In genomic region chr11:95364324-95365295, GRCh38 we compare ENCODE assay signal across 12 cellular contexts.
DNase-seq lines count a peak whose midpoint lies in the region; ATAC-seq, FAIRE-seq and TF ChIP-seq lines count a peak whose summit lies in the region.
"Had no signal": no experiment of that assay in that cellular context is flagged by ENCODE, and none has a peak within 500 bp of the region (broad histone marks: within the 10 kb centered on the region; RNA-seq: fewer than 3 reads in every experiment).

No MANE protein-coding gene starts in this region.

- 88% methylated on average over 4 of the region's 4 CpGs; no CpG with 5 or more reads in 1 of the 2 experiments for WGBS in H1 (ENCODE audit: extremely low coverage in 1 of 2, insufficient coverage in 1 of 2, insufficient read length in 1 of 2, insufficient replicate concordance in 2 of 2, low coverage in 1 of 2, low lambda C conversion rate in 2 of 2, missing lambda C conversion rate in 1 of 2), 2 experiments
- WGBS in stomach, 5 donors = 45 to 61% (median 50%) methylated on average over 4 of the region's 4 CpGs

- peak overlapping the region; percentile 32; the same call in 1 of the 2 replicates for H2BK12ac ChIP-seq in H1 (ENCODE audit: low read depth, low read length)

- no peaks in the 10 kb centered on the region for H3K9me3 Mint-ChIP-seq in nephron
- H3K9me3 Mint-ChIP-seq in stimulated activated memory B cell treated with anti-CD40 and anti-IgM and Interleukin-4, amounts not matched to agents 10 μg/mL and 1 μg/mL and 100 μg/mL, for 72 hours = no peaks in the 10 kb centered on the region
- H3K9me3 Mint-ChIP-seq: central memory CD8-positive, alpha-beta T cell had no signal

- no peak overlapping the region for H3K4me2 ChIP-seq in H1 (ENCODE audit: insufficient read depth in 1 of 2, low read depth in 2 of 2, low read length in 2 of 2)

- no peak overlapping the region; the same call in 1 of the 2 replicates for H3K18ac ChIP-seq in H1 (ENCODE audit: extremely low read depth, low read length)

- H3K27me3 Mint-ChIP-seq in nephron (ENCODE audit: low read depth) = no peaks in the 10 kb centered on the region
- no peaks in the 10 kb centered on the region for H3K27me3 Mint-ChIP-seq in stimulated activated memory B cell treated with anti-CD40 and anti-IgM and Interleukin-4, amounts not matched to agents 10 μg/mL and 1 μg/mL and 100 μg/mL, for 72 hours

- H2BK120ac ChIP-seq in H1 (replicated peaks; ENCODE audit: low read depth, low read length) = peak overlapping the region; percentile 51

- ATAC-seq in GM21447 (IDR thresholded peaks at IDR 0.05; ENCODE audit: unreplicated experiment) = no peak
- no peak for ATAC-seq in stimulated activated memory B cell treated with anti-CD40 and anti-IgM and Interleukin-4, amounts not matched to agents 10 μg/mL and 1 μg/mL and 100 μg/mL, for 72 hours

- H2AK5ac ChIP-seq in H1 (ENCODE audit: low read depth, low read length) = 0 out of 2 replicates have a peak overlapping the region, but pooled peaks have one; percentile 33

- no peaks in the 10 kb centered on the region for H3K27me3 ChIP-seq in H1 (replicated peaks in 1 of 4; ENCODE audit: control insufficient read depth in 3 of 4, extremely low read depth in 1 of 4, insufficient read depth in 3 of 4, low read length in 3 of 4)
- H3K27me3 ChIP-seq in stomach = no peaks in the 10 kb centered on the region

- H4K91ac ChIP-seq in H1 (replicated peaks; ENCODE audit: insufficient read length, low read length) = peak overlapping the region; percentile 59

- H3K9ac ChIP-seq in H1 (replicated peaks in 1 of 4; ENCODE audit: extremely low read depth in 1 of 4, low read depth in 3 of 4, low read length in 3 of 4) = no peak overlapping the region

- FAIRE-seq in H1 (lab: Jason Lieb, UNC) = no peak

- no peak overlapping the region for H2BK15ac ChIP-seq in H1 (ENCODE audit: low read length)

- H3K23me2 ChIP-seq in H1 (ENCODE audit: low read depth, low read length) = no peaks in the 10 kb centered on the region; the same call in 1 of the 2 replicates

- H3K36me3 Mint-ChIP-seq in nephron (ENCODE audit: low read depth) = no peaks in the 10 kb centered on the region
- no peaks in the 10 kb centered on the region for H3K36me3 Mint-ChIP-seq in stimulated activated memory B cell treated with anti-CD40 and anti-IgM and Interleukin-4, amounts not matched to agents 10 μg/mL and 1 μg/mL and 100 μg/mL, for 72 hours

- peak overlapping the region; percentile 67; the same call in 1 of the 2 replicates for H2BK20ac ChIP-seq in H1 (ENCODE audit: low read length)

- H3K36me3 ChIP-seq in H1 (ENCODE audit: control insufficient read depth in 2 of 4, insufficient read depth in 4 of 4, low read length in 3 of 4) (no peaks in the 10 kb centered on the region), stomach (no peaks in the 10 kb centered on the region)

- no peak overlapping the region for H4K5ac ChIP-seq in H1 (ENCODE audit: insufficient read length, low read depth, low read length)

- peak overlapping the region in 2 of 3 experiments; percentile 21 to 49 for H3K27ac Mint-ChIP-seq in nephron
- no peak overlapping the region for H3K27ac Mint-ChIP-seq in stimulated activated memory B cell treated with anti-CD40 and anti-IgM and Interleukin-4, amounts not matched to agents 10 μg/mL and 1 μg/mL and 100 μg/mL, for 72 hours
- H3K27ac Mint-ChIP-seq: naive B cell had no signal

- H3K4me3 Mint-ChIP-seq in nephron = no peak overlapping the region
- H3K4me3 Mint-ChIP-seq in stimulated activated memory B cell treated with anti-CD40 and anti-IgM and Interleukin-4, amounts not matched to agents 10 μg/mL and 1 μg/mL and 100 μg/mL, for 72 hours = no peak overlapping the region
- H3K4me3 Mint-ChIP-seq: central memory CD8-positive, alpha-beta T cell had no signal

- H4K8ac ChIP-seq in H1 (ENCODE audit: extremely low read depth, insufficient read depth, low read length) = no peak overlapping the region

- H3K79me2 ChIP-seq in H1 (ENCODE audit: control insufficient read depth in 1 of 2, insufficient read depth in 2 of 2, low read length in 2 of 2) = no peaks in the 10 kb centered on the region

- POLR2A ChIA-PET in H1 (lab: Charles Lee; ENCODE audit: partially characterized antibody) = interaction anchor here (1.7 kb wide), 1 partner anchor 133 kb away, joined by 3 read pairs; the partner anchor contains the start of gene SESN3

- no peak for TF ChIP-seq RAD21 in H1 (IDR thresholded peaks at IDR 0.05 in 1 of 2, conservative IDR thresholded peaks at IDR 0.05 in 1 of 2; ENCODE audit: low read depth in 2 of 2, low read length in 2 of 2)

- H3K4ac ChIP-seq in H1 (replicated peaks; ENCODE audit: insufficient read length, low read depth, low read length) = no peak overlapping the region

- H3K27ac ChIP-seq in H1 (ENCODE audit: low read depth, low read length) (no peak overlapping the region), stomach (no peak overlapping the region)

- intact Hi-C loops in stomach (cut with DNase I; ENCODE audit: low total_unique reads) = no loop called here

- no peaks in the 10 kb centered on the region for H4K20me1 ChIP-seq in H1 (replicated peaks in 1 of 2; ENCODE audit: control insufficient read depth in 1 of 2, insufficient read depth in 2 of 2, low read length in 2 of 2)

- H2BK5ac ChIP-seq in H1 (ENCODE audit: low read depth, low read length) = 0 out of 2 replicates have a peak overlapping the region, but pooled peaks have one; percentile 20

- TF ChIP-seq EP300 in H1 (IDR thresholded peaks at IDR 0.05; ENCODE audit: borderline replicate concordance in 1 of 2, low read depth in 2 of 2, low read length in 2 of 2) (no peak), stomach (IDR thresholded peaks at IDR 0.05) (no peak)

- H3K4me3 ChIP-seq in H1 (ENCODE audit: extremely low read depth in 1 of 4, insufficient read depth in 2 of 4, low read depth in 3 of 4, low read length in 4 of 4) (no peak overlapping the region), stomach (no peak overlapping the region)

- H3K56ac ChIP-seq in H1 (replicated peaks; ENCODE audit: insufficient read length, low read depth, low read length) = peak overlapping the region; percentile 0

- no peaks in the 10 kb centered on the region for H3K79me1 ChIP-seq in H1 (ENCODE audit: low read depth, low read length)

- no peak overlapping the region for H3K14ac ChIP-seq in H1 (ENCODE audit: insufficient read length)

- TF ChIP-seq POLR2A in H1 (IDR thresholded peaks at IDR 0.05; ENCODE audit: control extremely low read depth in 1 of 2, low read depth in 2 of 2, low read length in 2 of 2) = no peak
- TF ChIP-seq POLR2A in stomach (IDR thresholded peaks at IDR 0.05) = no peak

- no peaks in the 10 kb centered on the region for H3K9me3 ChIP-seq in H1 (ENCODE audit: insufficient read depth in 2 of 2, low read depth in 1 of 2, low read length in 1 of 2)
- no peaks in the 10 kb centered on the region for H3K9me3 ChIP-seq in stomach

- H3K23ac ChIP-seq in H1 (ENCODE audit: insufficient read length) = no peak overlapping the region

- DNase-seq in DMS53 (lab: John Stamatoyannopoulos, UW) = peak; percentile 75
- peak; percentile 57 for DNase-seq in NCI-H69 (lab: John Stamatoyannopoulos, UW)
- no peak for DNase-seq in H1 (ENCODE audit: low read depth in 1 of 2, low spot score in 2 of 2)
- DNase-seq in cortex of kidney (lab: John Stamatoyannopoulos, UW) = no peak
- no peak for DNase-seq in stomach
- DNase-seq: hypothalamus, naive B cell, T-helper 9 cell had no signal

- CTCF ChIA-PET in H1 (lab: Charles Lee; ENCODE audit: partially characterized antibody) = interaction anchor here (0.6 to 1.3 kb wide), 7 partner anchors 11 to 341 kb away, joined by 3 to 4 read pairs (median 3); no protein-coding TSS in a partner anchor

- no peak overlapping the region for H2AFZ ChIP-seq in H1 (ENCODE audit: low read length)

- TF ChIP-seq CTCF in H1 (IDR thresholded peaks at IDR 0.05; ENCODE audit: control extremely low read depth in 1 of 3, insufficient read depth in 1 of 3, low read depth in 1 of 3, low read length in 3 of 3) (no peak), nephron (IDR thresholded peaks at IDR 0.05; ENCODE audit: unreplicated experiment in 3 of 3) (no peak), stomach (IDR thresholded peaks at IDR 0.05) (no peak)

- H3K4me1 Mint-ChIP-seq in nephron = peaks cover 37% of the 10 kb centered on the region
- H3K4me1 Mint-ChIP-seq in stimulated activated memory B cell treated with anti-CD40 and anti-IgM and Interleukin-4, amounts not matched to agents 10 μg/mL and 1 μg/mL and 100 μg/mL, for 72 hours = peaks cover 12% of the 10 kb centered on the region
- H3K4me1 Mint-ChIP-seq: central memory CD8-positive, alpha-beta T cell had no signal

- H3K4me1 ChIP-seq in H1 (replicated peaks in 1 of 4; ENCODE audit: control insufficient read depth in 3 of 4, insufficient read depth in 4 of 4, low read length in 3 of 4) (peaks cover 7 to 13% (median 8%) of the 10 kb centered on the region in 4 experiments; a peak in 6 of 7 replicates), stomach (peaks cover 0 to 16% (median 3%) of the 10 kb centered on the region in 4 donors)

TF ChIP-seq in H1, 55 proteins besides CTCF, POLR2A, EP300 and RAD21:
- TF ChIP-seq CHD1 (IDR thresholded peaks at IDR 0.05; ENCODE audit: low read depth, low read length) (no peak), EGR1 (IDR thresholded peaks at IDR 0.05; ENCODE audit: borderline replicate concordance, low read depth, low read length) (no peak), SAP30 (IDR thresholded peaks at IDR 0.05; ENCODE audit: insufficient read depth, insufficient replicate concordance, low read length) (no peak), SUZ12 (IDR thresholded peaks at IDR 0.05; ENCODE audit: low read length) (no peak), ATF3 (IDR thresholded peaks at IDR 0.05; ENCODE audit: insufficient read depth, low read depth, low read length) (no peak), HDAC2 (IDR thresholded peaks at IDR 0.05; ENCODE audit: borderline replicate concordance in 1 of 2, low read depth in 2 of 2, low read length in 2 of 2) (no peak)

Comparison
In these comparisons a context has a peak if more than half of its experiments do, and no peak if none do; other contexts are left out.
1. DNase-seq: peak in DMS53 (single experiment) and NCI-H69 (single experiment); none in H1 (0 of 2), cortex of kidney (single experiment) and stomach (single experiment).